In the genomic region with DNA sequence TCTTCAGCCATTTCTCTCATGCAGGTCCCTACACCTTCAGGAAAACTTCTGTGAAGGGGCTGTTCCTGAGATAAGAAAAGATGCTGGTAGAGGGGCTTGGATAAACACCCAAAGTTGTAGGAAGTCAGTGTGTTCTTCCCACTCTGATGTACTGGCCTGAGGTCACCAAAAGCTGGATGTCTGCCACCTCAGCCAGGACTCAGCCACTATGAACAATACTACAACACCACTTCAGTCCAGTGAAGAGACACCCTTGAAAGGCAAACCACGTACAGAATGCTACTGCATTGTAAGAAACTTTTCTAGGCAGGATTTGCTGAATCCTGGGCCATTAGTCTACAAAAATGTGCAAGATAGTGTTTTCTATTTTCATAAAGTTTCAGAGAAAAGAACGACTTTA, we compare ENCODE assay signal across 8 cellular contexts. TPM values are rescaled to one million over a fixed set of nuclear protein-coding genes. Genes with fewer than 3 reads are reported as not detected.
A peak's percentile ranks its signal among the peaks of the same experiment; 100 is the strongest.
DNase-seq lines count a peak whose midpoint lies in the region; ATAC-seq and TF ChIP-seq lines count a peak whose summit lies in the region.

No MANE protein-coding gene starts in this region.

- no peaks in the 10 kb centered on the region for H3K9me3 ChIP-seq in H9 (ENCODE audit: control insufficient read depth, low read depth, low read length)
- no peaks in the 10 kb centered on the region for H3K9me3 ChIP-seq in ascending aorta

- H3K79me2 ChIP-seq in H9 (ENCODE audit: insufficient read depth, low read length), result peaks cover 48% of the 10 kb centered on the region; the same call in 1 of the 2 replicates

- H3K56ac ChIP-seq in H9 (ENCODE audit: insufficient read length, low read depth, low read length), result no peak overlapping the region

- H3K36me3 ChIP-seq in ascending aorta, result no peaks in the 10 kb centered on the region

- no peak overlapping the region for H3K18ac ChIP-seq in H9 (ENCODE audit: insufficient read length, low read depth, low read length)

- no peak overlapping the region for H2BK12ac ChIP-seq in H9 (ENCODE audit: insufficient read length, low read depth, low read length)

- no peak for TF ChIP-seq CTCF in H9 (conservative IDR thresholded peaks at IDR 0.05)
- no peak for TF ChIP-seq CTCF in ascending aorta (IDR thresholded peaks at IDR 0.05)

- intact Hi-C loops in ascending aorta (cut with DNase I) (no loop called here), left cardiac atrium (cut with DNase I) (no loop called here), sciatic nerve (cut with DNase I) (no loop called here)

- peak overlapping the region; percentile 68 for H3K4me2 ChIP-seq in H9 (ENCODE audit: insufficient read depth, insufficient read length, low read length)

- peaks cover 12% of the 10 kb centered on the region for H3K4me1 ChIP-seq in H9 (ENCODE audit: insufficient read depth, low read length)
- H3K4me1 ChIP-seq in ascending aorta, result peaks cover 0 to 30% of the 10 kb centered on the region in 2 donors

- H3K9me3 Mint-ChIP-seq in H9, result no peaks in the 10 kb centered on the region; a peak in 2 of 5 replicates

- H3K79me1 ChIP-seq in H9 (ENCODE audit: insufficient read depth, low read depth, low read length, poor library complexity, severe bottlenecking), result peaks cover 4% of the 10 kb centered on the region

- no peaks in the 10 kb centered on the region for H3K27me3 ChIP-seq in H9 (ENCODE audit: insufficient read depth, low read length)
- no peaks in the 10 kb centered on the region for H3K27me3 ChIP-seq in ascending aorta

- ATAC-seq in left cardiac atrium (no peak), HG03159 (IDR thresholded peaks at IDR 0.05; ENCODE audit: unreplicated experiment) (no peak), sciatic nerve (no peak)

- no peak overlapping the region for H2AK5ac ChIP-seq in H9 (ENCODE audit: insufficient read length, low read length)

- no peak overlapping the region for H3K23ac ChIP-seq in H9 (ENCODE audit: insufficient read length, low read depth, low read length)

- no peak overlapping the region for H3K27ac ChIP-seq in H9 (ENCODE audit: insufficient read length, low read depth, low read length)
- no peak overlapping the region for H3K27ac ChIP-seq in ascending aorta
- peak overlapping the region in 3 of 21 experiments; percentile 0 to 27 (median 17) for H3K27ac ChIP-seq in skin epidermis

- peak overlapping the region; percentile 91 to 92 for H3K4me3 Mint-ChIP-seq in H9

- H3K4me3 ChIP-seq in ascending aorta, result peak overlapping the region; percentile 90 to 96
- peak overlapping the region in 4 of 7 experiments; percentile 65 to 84 (median 76) for H3K4me3 ChIP-seq in skin epidermis

- no peak overlapping the region for H2BK15ac ChIP-seq in H9 (ENCODE audit: low read depth, low read length)

- H3K4ac ChIP-seq in H9 (ENCODE audit: low read depth, low read length), result no peak overlapping the region

- no peak overlapping the region for H4K5ac ChIP-seq in H9 (ENCODE audit: insufficient read length, low read depth, low read length)

- no peak overlapping the region for H2AFZ ChIP-seq in H9 (ENCODE audit: low read length)

- H4K20me1 ChIP-seq in H9 (ENCODE audit: control insufficient read depth, insufficient read depth, insufficient read length), result no peaks in the 10 kb centered on the region

- H3K23me2 ChIP-seq in H9 (ENCODE audit: insufficient read length, low read depth, low read length, poor library complexity, severe bottlenecking), result peaks cover 27% of the 10 kb centered on the region

- no peak overlapping the region for H2BK20ac ChIP-seq in H9 (ENCODE audit: low read depth, low read length, poor library complexity, severe bottlenecking)

- no peak overlapping the region for H3T11ph ChIP-seq in H9 (ENCODE audit: low read length)

- H4K8ac ChIP-seq in H9 (replicated peaks; ENCODE audit: insufficient read length, low read depth, low read length), result no peak overlapping the region

- peaks cover 53 to 67% of the 10 kb centered on the region in 2 experiments for H3K4me1 Mint-ChIP-seq in H9

- no peak overlapping the region for H2BK5ac ChIP-seq in H9 (ENCODE audit: insufficient read length, low read length)

- H4K91ac ChIP-seq in H9 (ENCODE audit: insufficient read length, low read depth, low read length), result no peak overlapping the region

- H3K36me3 Mint-ChIP-seq in H9 (ENCODE audit: insufficient read depth in 1 of 3, low read depth in 3 of 3), result 0 out of 7 replicates have a peak, but pooled peaks cover 0 to 2% (median 0%) of the 10 kb centered on the region in 3 experiments

- no CpG with 5 or more reads among the region's 2 CpGs for WGBS in H9 (ENCODE audit: extremely low coverage, insufficient read length, low lambda C conversion rate)

- no peak overlapping the region for H3K9ac ChIP-seq in H9 (ENCODE audit: extremely low read depth, insufficient read length, low read length)

- no peak overlapping the region for H3K27ac Mint-ChIP-seq in H9

- no peaks in the 10 kb centered on the region for H3K27me3 Mint-ChIP-seq in H9 (ENCODE audit: low read depth)

- no peak overlapping the region for H3K14ac ChIP-seq in H9 (ENCODE audit: insufficient read depth, low read length)

- DNase-seq in H9 (no peak), ascending aorta (ENCODE audit: low spot score in 2 of 2) (peak in 1 of 2 donors; percentile 70), left cardiac atrium (peak; percentile 62), sciatic nerve (ENCODE audit: low spot score) (no peak), superior temporal gyrus (ENCODE audit: extremely low spot score) (no peak)
- no peak for DNase-seq in activated CD4-positive, alpha-beta T cell treated with anti-CD3 and anti-CD28 coated beads, Interleukin-2, amount 50 U/mL, for 1 hour

- H2BK120ac ChIP-seq in H9 (ENCODE audit: low read depth, low read length, poor library complexity, severe bottlenecking), result no peak overlapping the region

RNA-seq across cellular contexts. Expression of gene PTPN14, which starts 2.4 kb away (rescaled TPM):
- total RNA-seq in H9 (2021), result 76.4 and 79.0 TPM in 2 replicates
- total RNA-seq in ascending aorta, result 27.2 TPM
- total RNA-seq in left cardiac atrium, result 10 to 100 TPM; 17.8 to 22.5 TPM
- total RNA-seq in sciatic nerve, result 85.9 TPM

RNA-seq across cellular contexts. Expression of gene CENPF, which starts 54.0 kb away (rescaled TPM):
- total RNA-seq in H9 (2021), result 104 and 113 TPM in 2 replicates
- 0.53 TPM for total RNA-seq in ascending aorta
- 1 to 10 TPM in 1 of 2 donors, under 1 TPM in 1; 0.60 to 1.6 TPM for total RNA-seq in left cardiac atrium
- total RNA-seq in sciatic nerve, result 1.7 TPM

Comparison
In these comparisons a context has a peak if more than half of its experiments do, and no peak if none do; other contexts are left out.
1. RNA of gene CENPF, which starts 54.0 kb away (total RNA-seq): 104 to 113 TPM in H9; 1.7 TPM in sciatic nerve (single experiment), 0.60 to 1.6 TPM in left cardiac atrium and 0.53 TPM in ascending aorta (single experiment); every median in the first group is over 10 times any median in the second.